Comparison of ENCODE assay signal across 22 cellular contexts in the genomic region with DNA sequence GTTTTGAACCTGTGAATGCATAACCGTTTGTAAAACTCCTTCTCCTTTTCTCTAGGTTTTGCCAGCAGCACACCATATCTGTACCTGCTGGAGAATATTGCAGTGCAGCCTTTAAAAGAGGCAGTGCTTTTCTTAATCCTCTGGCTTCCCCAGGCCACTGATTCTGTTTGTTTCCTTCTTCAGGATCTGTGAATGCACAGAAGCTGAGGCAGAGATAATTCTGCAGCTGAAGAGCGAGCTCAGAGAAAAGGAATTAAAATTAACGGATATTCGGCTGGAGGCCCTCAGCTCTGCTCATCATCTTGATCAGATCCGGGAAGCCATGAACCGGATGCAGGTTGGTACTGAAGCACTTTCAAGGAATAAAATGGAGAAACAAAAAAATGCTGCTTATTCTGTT.
DNase-seq lines count a peak whose midpoint lies in the region; ATAC-seq and TF ChIP-seq lines count a peak whose summit lies in the region.
"Had no signal": no experiment of that assay in that cellular context is flagged by ENCODE, and none has a peak within 500 bp of the region (broad histone marks: within the 10 kb centered on the region; RNA-seq: fewer than 3 reads in every experiment).

No MANE protein-coding gene starts in this region.

- H3K27ac ChIP-seq in WERI-Rb-1 (0 out of 2 replicates have a peak overlapping the region, but pooled peaks have one; percentile 2), testis (no peak overlapping the region)

- H3K4me3 ChIP-seq in WERI-Rb-1 (ENCODE audit: low read depth, low read length) = no peak overlapping the region
- H3K4me3 ChIP-seq in testis = no peak overlapping the region
- H3K4me3 ChIP-seq: MG63 had no signal

- no peak for TF ChIP-seq CTCF in WERI-Rb-1 (IDR thresholded peaks at IDR 0.05; ENCODE audit: low read depth, low read length)
- TF ChIP-seq CTCF in testis (IDR thresholded peaks at IDR 0.05) = no peak

- H3K27me3 ChIP-seq in WERI-Rb-1 (ENCODE audit: insufficient read depth, low read depth, severe bottlenecking) (no peaks in the 10 kb centered on the region), testis (no peaks in the 10 kb centered on the region)
- H3K27me3 ChIP-seq: MG63 had no signal

- H3K9me3 ChIP-seq in WERI-Rb-1 (ENCODE audit: severe bottlenecking) (no peaks in the 10 kb centered on the region), testis (no peaks in the 10 kb centered on the region)
- H3K9me3 ChIP-seq: MG63 had no signal

- no peaks in the 10 kb centered on the region for H3K36me3 ChIP-seq in WERI-Rb-1
- no peaks in the 10 kb centered on the region for H3K36me3 ChIP-seq in testis (ENCODE audit: low read depth, missing control alignments)

- WGBS in testis, 2 donors = 68 to 73% methylated on average over 6 of the region's 6 CpGs

- no peaks in the 10 kb centered on the region for H3K4me1 ChIP-seq in testis

- ATAC-seq in HG03159 (IDR thresholded peaks at IDR 0.05; ENCODE audit: unreplicated experiment) = no peak
- ATAC-seq: SK-N-SH treated with all-trans-retinoic acid at 6 μM for 48 hours, T-cell had no signal

- TF ChIP-seq POLR2A in testis (IDR thresholded peaks at IDR 0.05) = no peak

- DNase-seq in D341Med (ENCODE audit: low spot score) = peak; percentile 15
- peak; percentile 67 for DNase-seq in NCI-H345 treated with DMSO at 0.1 percent for 48 hours (lab: John Stamatoyannopoulos, UW; ENCODE audit: unreplicated experiment)
- peak; percentile 68 for DNase-seq in WERI-Rb-1
- DNase-seq in ecto neural progenitor cell (ENCODE audit: low spot score) = peak; percentile 47
- no peak for DNase-seq in SIG-M5 treated with dmso at 0.1 percent for 504 hours (lab: John Stamatoyannopoulos, UW; ENCODE audit: unreplicated experiment)
- DNase-seq in testis = no peak
- no peak for DNase-seq in stimulated activated CD4-positive, alpha-beta T cell treated with anti-CD3 and anti-CD28 coated beads, Interleukin-4, amount 100 ng/mL, for 4 hours
- DNase-seq: ACHN; CD8-positive, alpha-beta memory T cell; DND-41; Karpas-422; MG63; NCI-H1048; NCI-H1436; NCI-H1930; NCI-H2171 treated with DMSO at 0.1 percent for 48 hours; NCI-H510A treated with DMSO at 0.1 percent for 48 hours; NK-92 treated with Interleukin-12 subunit alpha and Interleukin-12 subunit beta, amount 100 ng/mL, for 24 hours; Right ventricle myocardium superior; T-cell had no signal

- intact Hi-C loops in testis (cut with DNase I; ENCODE audit: low total_unique reads) = no loop called here

Comparison
In these comparisons a context has a peak if more than half of its experiments do, and no peak if none do; other contexts are left out.
1. DNase-seq: peak in D341Med (single experiment), NCI-H345 treated with DMSO at 0.1 percent for 48 hours (single experiment), WERI-Rb-1 (single experiment) and ecto neural progenitor cell (single experiment); none in SIG-M5 treated with dmso at 0.1 percent for 504 hours (single experiment), testis (single experiment) and stimulated activated CD4-positive, alpha-beta T cell treated with anti-CD3 and anti-CD28 coated beads, Interleukin-4, amount 100 ng/mL, for 4 hours (0 of 2).